Comparison of ENCODE assay signal across 35 cellular contexts in genomic region chr10:56466005-56466404, GRCh38.
"Had no signal": no experiment of that assay in that cellular context is flagged by ENCODE, and none has a peak within 500 bp of the region (broad histone marks: within the 10 kb centered on the region; RNA-seq: fewer than 3 reads in every experiment).

No MANE protein-coding gene starts in this region.

- H3K9me3 Mint-ChIP-seq: activated B cell treated with CpG ODN at 0.5 μM for 24 hours; activated naive CD4-positive, alpha-beta T cell treated with anti-CD3 and anti-CD28 coated beads, Interleukin-2, amount 10 ng/mL, durations not matched to agents 7 days and 5 days; activated T-cell treated with anti-CD3 and anti-CD28 coated beads, Interleukin-2, amount 50 U/mL, for 4 hours; brain had no signal

- ATAC-seq: activated CD4-positive, CD25-positive, alpha-beta regulatory T cell treated with anti-CD3 and anti-CD28 coated beads, Interleukin-2, amount 50 U/mL, for 24 hours; activated CD8-positive, alpha-beta T cell treated with anti-CD3 and anti-CD28 coated beads for 36 hours; activated naive CD4-positive, alpha-beta T cell treated with anti-CD3 and anti-CD28 coated beads, Interleukin-2, amount 50 U/mL, for 72 hours; activated T-cell treated with anti-CD3 and anti-CD28 coated beads, Interleukin-2, amount 50 U/mL, for 4 hours; activated T-helper 17 cell treated with anti-CD3 and anti-CD28 coated beads, Interleukin-2, amount 50 U/mL, for 72 hours; foreskin keratinocyte; gastrocnemius medialis; heart left ventricle; T-helper 17 cell had no signal

- H3K36me3 Mint-ChIP-seq: activated naive CD4-positive, alpha-beta T cell treated with anti-CD3 and anti-CD28 coated beads, Interleukin-2, amount 10 ng/mL, durations not matched to agents 7 days and 5 days; activated naive CD8-positive, alpha-beta T cell treated with anti-CD3 and anti-CD28 coated beads, Interleukin-2, amount 10 ng/mL, durations not matched to agents 7 days and 5 days; brain had no signal

- DNase-seq: activated B cell treated with CpG ODN at 0.5 μM for 24 hours; activated CD4-positive, alpha-beta T cell treated with anti-CD3 and anti-CD28 coated beads for 48 hours; activated CD4-positive, alpha-beta T cell treated with anti-CD3 and anti-CD28 coated beads, Interleukin-2, amount 50 U/mL, for 1 hour; activated CD4-positive, alpha-beta T cell treated with anti-CD3 and anti-CD28 coated beads, Interleukin-2, amount 50 U/mL, for 48 hours; activated CD8-positive, alpha-beta memory T cell treated with anti-CD3 and anti-CD28 coated beads for 24 hours; activated CD8-positive, alpha-beta T cell treated with anti-CD3 and anti-CD28 coated beads for 36 hours; activated gamma-delta T cell; activated naive CD4-positive, alpha-beta T cell; activated naive CD4-positive, alpha-beta T cell treated with anti-CD3 and anti-CD28 coated beads, Interleukin-2, amount 10 ng/mL, durations not matched to agents 7 days and 5 days; activated naive CD8-positive, alpha-beta T cell treated with anti-CD3 and anti-CD28 coated beads, Interleukin-2, amount 10 ng/mL, durations not matched to agents 7 days and 5 days; activated T-cell treated with anti-CD3 and anti-CD28 coated beads, Interleukin-2, amount 50 U/mL, for 4 hours; central memory CD4-positive, alpha-beta T cell; cerebellar nuclear complex; effector memory CD4-positive, alpha-beta T cell; erythroblast; foreskin keratinocyte; gastrocnemius medialis; glutamatergic neuron; heart left ventricle; T-helper 1 cell; T-helper 17 cell; T1000; WERI-Rb-1 had no signal

- H3K4me3 ChIP-seq: ascending aorta, breast epithelium, cardiac muscle cell, coronary artery, dorsolateral prefrontal cortex, esophagus muscularis mucosa, gastrocnemius medialis, heart left ventricle had no signal

- H3K27me3 ChIP-seq: ascending aorta, breast epithelium, cardiac muscle cell, dorsolateral prefrontal cortex, esophagus muscularis mucosa, foreskin keratinocyte, gastrocnemius medialis, heart left ventricle had no signal

- H3K27me3 Mint-ChIP-seq: activated B cell treated with CpG ODN at 0.5 μM for 24 hours; activated CD8-positive, alpha-beta T cell treated with anti-CD3 and anti-CD28 coated beads for 36 hours; activated naive CD4-positive, alpha-beta T cell treated with anti-CD3 and anti-CD28 coated beads, Interleukin-2, amount 10 ng/mL, durations not matched to agents 7 days and 5 days; activated naive CD8-positive, alpha-beta T cell treated with anti-CD3 and anti-CD28 coated beads, Interleukin-2, amount 10 ng/mL, durations not matched to agents 7 days and 5 days; activated T-helper 17 cell treated with anti-CD3 and anti-CD28 coated beads, Interleukin-2, amount 50 U/mL, for 72 hours; dendritic cell treated with granulocyte-macrophage colony-stimulating factor and Interleukin-4, amounts not matched to agents 40 ng/mL and 50 ng/mL, for 4 days; T-helper 17 cell had no signal

- H3K27ac ChIP-seq: ascending aorta, breast epithelium, cardiac muscle cell, coronary artery, dorsolateral prefrontal cortex, esophagus muscularis mucosa, foreskin keratinocyte, gastrocnemius medialis, heart left ventricle, WERI-Rb-1 had no signal

- H3K27ac Mint-ChIP-seq: activated B cell treated with CpG ODN at 0.5 μM for 24 hours; activated CD8-positive, alpha-beta T cell treated with anti-CD3 and anti-CD28 coated beads for 36 hours; activated naive CD4-positive, alpha-beta T cell treated with anti-CD3 and anti-CD28 coated beads, Interleukin-2, amount 10 ng/mL, durations not matched to agents 7 days and 5 days; activated naive CD4-positive, alpha-beta T cell treated with anti-CD3 and anti-CD28 coated beads, Interleukin-2, amount 50 U/mL, for 72 hours; activated naive CD8-positive, alpha-beta T cell treated with anti-CD3 and anti-CD28 coated beads, Interleukin-2, amount 10 ng/mL, durations not matched to agents 7 days and 5 days; activated T-helper 17 cell treated with anti-CD3 and anti-CD28 coated beads, Interleukin-2, amount 50 U/mL, for 72 hours; brain; dendritic cell treated with granulocyte-macrophage colony-stimulating factor and Interleukin-4, amounts not matched to agents 40 ng/mL and 50 ng/mL, for 4 days; T-helper 17 cell; T-helper 2 cell treated with Interferon-gamma antibody and Interleukin-4, amounts not matched to agents 5 μg/mL and 100 μg/mL, for 36 hours had no signal

- H3K36me3 ChIP-seq: ascending aorta, breast epithelium, cardiac muscle cell, esophagus muscularis mucosa, gastrocnemius medialis, heart left ventricle, WERI-Rb-1 had no signal

- H3K9me3 ChIP-seq: ascending aorta, breast epithelium, esophagus muscularis mucosa, gastrocnemius medialis, heart left ventricle had no signal

- H3K4me3 Mint-ChIP-seq: activated B cell treated with CpG ODN at 0.5 μM for 24 hours; activated CD8-positive, alpha-beta T cell treated with anti-CD3 and anti-CD28 coated beads for 36 hours; activated naive CD4-positive, alpha-beta T cell treated with anti-CD3 and anti-CD28 coated beads, Interleukin-2, amount 10 ng/mL, durations not matched to agents 7 days and 5 days; activated naive CD8-positive, alpha-beta T cell treated with anti-CD3 and anti-CD28 coated beads, Interleukin-2, amount 10 ng/mL, durations not matched to agents 7 days and 5 days; activated T-cell treated with anti-CD3 and anti-CD28 coated beads, Interleukin-2, amount 50 U/mL, for 4 hours; activated T-helper 17 cell treated with anti-CD3 and anti-CD28 coated beads, Interleukin-2, amount 50 U/mL, for 72 hours; brain; dendritic cell treated with granulocyte-macrophage colony-stimulating factor and Interleukin-4, amounts not matched to agents 40 ng/mL and 50 ng/mL, for 4 days; T-helper 17 cell; T-helper 2 cell treated with Interferon-gamma antibody and Interleukin-4, amounts not matched to agents 5 μg/mL and 100 μg/mL, for 36 hours had no signal

- H3K4me1 ChIP-seq: ascending aorta, breast epithelium, esophagus muscularis mucosa, foreskin keratinocyte, gastrocnemius medialis, heart left ventricle had no signal

- H3K4me1 Mint-ChIP-seq: activated B cell treated with CpG ODN at 0.5 μM for 24 hours; activated naive CD4-positive, alpha-beta T cell treated with anti-CD3 and anti-CD28 coated beads, Interleukin-2, amount 10 ng/mL, durations not matched to agents 7 days and 5 days; activated naive CD8-positive, alpha-beta T cell treated with anti-CD3 and anti-CD28 coated beads, Interleukin-2, amount 10 ng/mL, durations not matched to agents 7 days and 5 days; activated T-helper 17 cell treated with anti-CD3 and anti-CD28 coated beads, Interleukin-2, amount 50 U/mL, for 72 hours; brain; T-helper 17 cell had no signal
